9 cellular contexts compared by ENCODE assay signal in the genomic region with DNA sequence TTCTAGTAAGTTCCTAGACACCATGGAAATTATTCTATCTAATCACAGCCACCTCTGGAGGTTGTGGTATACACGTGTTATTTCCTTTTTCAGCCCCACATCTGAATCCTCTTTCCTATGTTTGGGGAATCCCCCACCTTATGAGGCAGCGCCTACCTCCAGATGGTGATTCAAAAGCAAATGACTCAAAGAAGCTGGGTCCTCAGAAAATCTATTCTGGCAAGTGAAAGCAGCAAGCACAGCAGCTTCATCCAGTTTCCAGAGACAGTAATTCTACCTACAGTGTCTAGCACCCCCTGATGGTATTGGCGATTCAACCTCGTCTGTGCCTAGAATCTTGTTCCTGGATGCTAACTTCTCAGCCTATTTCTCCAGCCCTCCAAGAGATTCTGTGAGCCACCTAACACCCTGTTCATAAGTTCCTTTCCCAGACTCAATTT. TPM values are rescaled to one million over a fixed set of nuclear protein-coding genes. Genes with fewer than 3 reads are reported as not detected.
DNase-seq lines count a peak whose midpoint lies in the region; ATAC-seq and TF ChIP-seq lines count a peak whose summit lies in the region.
"Had no signal": no experiment of that assay in that cellular context is flagged by ENCODE, and none has a peak within 500 bp of the region (broad histone marks: within the 10 kb centered on the region; RNA-seq: fewer than 3 reads in every experiment).

No MANE protein-coding gene starts in this region.

- no peak for TF ChIP-seq EP300 in transverse colon (IDR thresholded peaks at IDR 0.05; ENCODE audit: low read depth)

- peak; percentile 94 for ATAC-seq in GM23338

- no peaks in the 10 kb centered on the region for H3K27me3 Mint-ChIP-seq in GM23338 (ENCODE audit: insufficient read depth, low read depth, poor library complexity)
- H3K27me3 Mint-ChIP-seq in endothelial cell (ENCODE audit: unreplicated experiment), result no peaks in the 10 kb centered on the region
- H3K27me3 Mint-ChIP-seq in nephron progenitor cell (ENCODE audit: low read depth, poor library complexity), result no peaks in the 10 kb centered on the region

- peaks cover 38% of the 10 kb centered on the region for H3K4me1 Mint-ChIP-seq in GM23338
- H3K4me1 Mint-ChIP-seq in endothelial cell (ENCODE audit: unreplicated experiment), result peaks cover 9% of the 10 kb centered on the region
- H3K4me1 Mint-ChIP-seq in nephron progenitor cell, result peaks cover 6% of the 10 kb centered on the region

- DNase-seq in NCI-H82 (lab: John Stamatoyannopoulos, UW), result peak; percentile 26
- DNase-seq in NCI-H82 treated with DMSO at 0.1 percent for 48 hours (lab: John Stamatoyannopoulos, UW; ENCODE audit: unreplicated experiment), result no peak
- DNase-seq in GM23338 (ENCODE audit: low spot score), result peak; percentile 90
- peak; percentile 91 for DNase-seq in Karpas-422
- DNase-seq in activated CD4-positive, alpha-beta T cell treated with anti-CD3 and anti-CD28 coated beads, Interleukin-2, amount 50 U/mL, for 24 hours (ENCODE audit: low read depth in 1 of 2, low spot score in 1 of 2), result peak; percentile 11 to 73
- DNase-seq in endothelial cell (ENCODE audit: low spot score), result peak; percentile 32
- DNase-seq in nephron progenitor cell, result no peak
- peak; percentile 33 for DNase-seq in transverse colon

- no peak overlapping the region for H3K4me3 Mint-ChIP-seq in GM23338
- H3K4me3 Mint-ChIP-seq in endothelial cell (ENCODE audit: unreplicated experiment), result no peak overlapping the region
- no peak overlapping the region for H3K4me3 Mint-ChIP-seq in nephron progenitor cell

- peaks cover 74% of the 10 kb centered on the region for H3K79me2 ChIP-seq in GM23338 (replicated peaks; ENCODE audit: insufficient read depth)
- H3K79me2 ChIP-seq in Karpas-422 (ENCODE audit: low read length), result peaks cover 97% of the 10 kb centered on the region

- H3K36me3 Mint-ChIP-seq in GM23338 (ENCODE audit: low read depth) (no peaks in the 10 kb centered on the region), endothelial cell (ENCODE audit: low read depth, unreplicated experiment) (no peaks in the 10 kb centered on the region), nephron progenitor cell (ENCODE audit: low read depth) (peaks cover 9% of the 10 kb centered on the region)

- TF ChIP-seq CTCF in GM23338 (conservative IDR thresholded peaks at IDR 0.05; ENCODE audit: low read depth in 2 of 2) (peak; percentile 69 to 90), endothelial cell (IDR thresholded peaks at IDR 0.05; ENCODE audit: unreplicated experiment) (no peak), nephron progenitor cell (IDR thresholded peaks at IDR 0.05) (peak; percentile 31), transverse colon (IDR thresholded peaks at IDR 0.05) (peak; percentile 18 to 36 (median 30))

- H4K20me1 ChIP-seq in GM23338 (replicated peaks; ENCODE audit: insufficient read depth) (peaks cover 4% of the 10 kb centered on the region; the same call in 1 of the 2 replicates), Karpas-422 (ENCODE audit: insufficient read depth, low read depth, low read length) (no peaks in the 10 kb centered on the region)

- no peaks in the 10 kb centered on the region for H3F3A ChIP-seq in GM23338 (replicated peaks; ENCODE audit: low read depth)

- in situ Hi-C loops in transverse colon (cut with MboI; ENCODE audit: low pct_ligation_motif_present in 1 of 4, low pct_unique_long_range_greater_than_20kb in 1 of 4, low sequenced_read_pairs in 3 of 4), result no loop called here

- intact Hi-C loops in transverse colon (cut with DNase I; ENCODE audit: low total_unique reads), result no loop called here

- no peaks in the 10 kb centered on the region for H3K36me3 ChIP-seq in GM23338 (ENCODE audit: insufficient read depth)
- peaks cover 11% of the 10 kb centered on the region; the same call in 1 of the 2 replicates for H3K36me3 ChIP-seq in Karpas-422 (ENCODE audit: insufficient read depth, low read length)
- no peaks in the 10 kb centered on the region for H3K36me3 ChIP-seq in transverse colon

- H3K27ac Mint-ChIP-seq in GM23338, result no peak overlapping the region
- H3K27ac Mint-ChIP-seq in endothelial cell (ENCODE audit: unreplicated experiment), result no peak overlapping the region
- H3K27ac Mint-ChIP-seq in nephron progenitor cell, result no peak overlapping the region

- no peak overlapping the region for H2AFZ ChIP-seq in GM23338
- no peak overlapping the region for H2AFZ ChIP-seq in Karpas-422 (ENCODE audit: low read length)

- H3K9me3 ChIP-seq in Karpas-422 (ENCODE audit: low read length) (no peaks in the 10 kb centered on the region), transverse colon (no peaks in the 10 kb centered on the region)

- H3K27ac ChIP-seq in GM23338 (ENCODE audit: low read depth), result no peak overlapping the region; the same call in 1 of the 2 replicates
- peak overlapping the region; percentile 63 for H3K27ac ChIP-seq in Karpas-422 (ENCODE audit: low read length)
- H3K27ac ChIP-seq in transverse colon, result no peak overlapping the region

- no peak overlapping the region for H3K4me2 ChIP-seq in GM23338
- H3K4me2 ChIP-seq in Karpas-422 (ENCODE audit: low read depth, low read length, poor library complexity, severe bottlenecking), result peak overlapping the region; percentile 45

- peak overlapping the region; percentile 32 for H3K9ac ChIP-seq in Karpas-422 (ENCODE audit: low read length)

- WGBS in transverse colon (ENCODE audit: low coverage in 1 of 2), 2 donors, result 11 to 27% methylated on average over 4 of the region's 4 CpGs

- H3K9me3 Mint-ChIP-seq in GM23338, result no peaks in the 10 kb centered on the region
- H3K9me3 Mint-ChIP-seq in endothelial cell (ENCODE audit: unreplicated experiment), result no peaks in the 10 kb centered on the region
- no peaks in the 10 kb centered on the region for H3K9me3 Mint-ChIP-seq in nephron progenitor cell

- H3K9me2 ChIP-seq in GM23338 (ENCODE audit: insufficient read depth) (no peaks in the 10 kb centered on the region), Karpas-422 (replicated peaks; ENCODE audit: insufficient read depth, low read length) (no peaks in the 10 kb centered on the region)

- no peak for TF ChIP-seq POLR2A in transverse colon (IDR thresholded peaks at IDR 0.05)

- H3K27me3 ChIP-seq in GM23338 (ENCODE audit: insufficient read depth) (no peaks in the 10 kb centered on the region), Karpas-422 (ENCODE audit: low read length) (no peaks in the 10 kb centered on the region), transverse colon (no peaks in the 10 kb centered on the region)

- H3K4me1 ChIP-seq in GM23338 (ENCODE audit: insufficient read depth), result peaks cover 11% of the 10 kb centered on the region
- H3K4me1 ChIP-seq in Karpas-422 (ENCODE audit: low read length), result peaks cover 68% of the 10 kb centered on the region
- H3K4me1 ChIP-seq in transverse colon, result peaks cover 0 to 7% (median 0%) of the 10 kb centered on the region in 4 donors

- no peak overlapping the region for H3K4me3 ChIP-seq in GM23338
- H3K4me3 ChIP-seq in Karpas-422 (ENCODE audit: low read length), result no peak overlapping the region
- H3K4me3 ChIP-seq in transverse colon, result no peak overlapping the region
- H3K4me3 ChIP-seq: skin epidermis had no signal

TF ChIP-seq in GM23338, 12 proteins besides CTCF, POLR2A, EP300 and RAD21:
- no peak for TF ChIP-seq JUNB (IDR thresholded peaks at IDR 0.05; ENCODE audit: unreplicated experiment)
- no peak for TF ChIP-seq EZH2 (IDR thresholded peaks at IDR 0.05; ENCODE audit: low read depth, unreplicated experiment)
- TF ChIP-seq CREB1 (CRISPR knock-in tag; IDR thresholded peaks at IDR 0.05; ENCODE audit: low read depth), result no peak
- TF ChIP-seq, protein P1, sequence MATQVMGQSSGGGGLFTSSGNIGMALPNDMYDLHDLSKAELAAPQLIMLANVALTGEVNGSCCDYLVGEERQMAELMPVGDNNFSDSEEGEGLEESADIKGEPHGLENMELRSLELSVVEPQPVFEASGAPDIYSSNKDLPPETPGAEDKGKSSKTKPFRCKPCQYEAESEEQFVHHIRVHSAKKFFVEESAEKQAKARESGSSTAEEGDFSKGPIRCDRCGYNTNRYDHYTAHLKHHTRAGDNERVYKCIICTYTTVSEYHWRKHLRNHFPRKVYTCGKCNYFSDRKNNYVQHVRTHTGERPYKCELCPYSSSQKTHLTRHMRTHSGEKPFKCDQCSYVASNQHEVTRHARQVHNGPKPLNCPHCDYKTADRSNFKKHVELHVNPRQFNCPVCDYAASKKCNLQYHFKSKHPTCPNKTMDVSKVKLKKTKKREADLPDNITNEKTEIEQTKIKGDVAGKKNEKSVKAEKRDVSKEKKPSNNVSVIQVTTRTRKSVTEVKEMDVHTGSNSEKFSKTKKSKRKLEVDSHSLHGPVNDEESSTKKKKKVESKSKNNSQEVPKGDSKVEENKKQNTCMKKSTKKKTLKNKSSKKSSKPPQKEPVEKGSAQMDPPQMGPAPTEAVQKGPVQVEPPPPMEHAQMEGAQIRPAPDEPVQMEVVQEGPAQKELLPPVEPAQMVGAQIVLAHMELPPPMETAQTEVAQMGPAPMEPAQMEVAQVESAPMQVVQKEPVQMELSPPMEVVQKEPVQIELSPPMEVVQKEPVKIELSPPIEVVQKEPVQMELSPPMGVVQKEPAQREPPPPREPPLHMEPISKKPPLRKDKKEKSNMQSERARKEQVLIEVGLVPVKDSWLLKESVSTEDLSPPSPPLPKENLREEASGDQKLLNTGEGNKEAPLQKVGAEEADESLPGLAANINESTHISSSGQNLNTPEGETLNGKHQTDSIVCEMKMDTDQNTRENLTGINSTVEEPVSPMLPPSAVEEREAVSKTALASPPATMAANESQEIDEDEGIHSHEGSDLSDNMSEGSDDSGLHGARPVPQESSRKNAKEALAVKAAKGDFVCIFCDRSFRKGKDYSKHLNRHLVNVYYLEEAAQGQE (IDR thresholded peaks at IDR 0.05; ENCODE audit: unreplicated experiment), result no peak
- no peak for TF ChIP-seq ZNF114 (CRISPR knock-in tag; IDR thresholded peaks at IDR 0.05)
- TF ChIP-seq EZH2phosphoT487 (IDR thresholded peaks at IDR 0.05; ENCODE audit: unreplicated experiment), result no peak
- TF ChIP-seq NANOG (IDR thresholded peaks at IDR 0.05; ENCODE audit: borderline replicate concordance), result no peak

RNA-seq across cellular contexts. Expression of a gene that starts 43.0 kb away (rescaled TPM):
- 113 and 116 TPM in 2 replicates for total RNA-seq in GM23338 (2014; rRNA removed; shearing (Covaris generic))
- 80.5 and 89.0 TPM in 2 replicates for polyA plus RNA-seq in GM23338 (2016; fragmentation: Nextera tagmentation; extraction: Ambion mirVana)
- total RNA-seq in Karpas-422 (2014; rRNA removed; shearing (Covaris generic); ENCODE audit: low replicate concordance), result 129 and 137 TPM in 2 replicates
- total RNA-seq in endothelial cell (ENCODE audit: unreplicated experiment) (45.4 TPM), transverse colon (10 to 100 TPM; 19.1 to 50.3 (median 43.2) TPM)

Comparison
In these comparisons a context has a peak if more than half of its experiments do, and no peak if none do; other contexts are left out.
1. DNase-seq: peak in NCI-H82 (single experiment), GM23338 (single experiment), Karpas-422 (single experiment), activated CD4-positive, alpha-beta T cell treated with anti-CD3 and anti-CD28 coated beads, Interleukin-2, amount 50 U/mL, for 24 hours (2 of 2), endothelial cell (single experiment) and transverse colon (single experiment); none in NCI-H82 treated with DMSO at 0.1 percent for 48 hours (single experiment) and nephron progenitor cell (single experiment).